ENCODE assay signal across 8 cellular contexts in the genomic region with DNA sequence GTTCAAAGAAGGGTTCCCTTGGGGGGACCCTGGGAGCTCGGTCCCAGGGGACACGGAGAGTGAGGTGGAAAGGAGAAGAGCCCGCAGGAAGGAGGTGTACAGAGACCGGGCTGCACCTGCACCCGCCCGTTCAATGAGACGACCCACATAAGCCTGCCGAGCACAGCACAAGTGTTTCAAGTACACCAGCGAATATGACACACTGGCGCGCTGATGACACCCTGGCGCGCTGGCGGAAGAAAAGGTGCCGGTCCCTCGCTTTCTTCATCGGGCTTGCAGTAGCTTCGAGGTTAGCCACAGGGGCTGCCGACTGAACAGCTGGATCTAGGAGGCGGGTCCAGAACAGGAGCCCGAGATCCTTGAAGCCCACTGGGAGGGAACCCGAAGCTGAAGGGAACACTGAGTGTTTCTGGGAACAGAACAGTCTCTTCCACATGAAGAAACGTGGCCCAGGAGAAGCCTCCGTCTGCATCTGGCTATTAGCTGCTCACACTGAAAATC. TPM values are rescaled to one million over a fixed set of nuclear protein-coding genes. Genes with fewer than 3 reads are reported as not detected.
DNase-seq lines count a peak whose midpoint lies in the region; FAIRE-seq and TF ChIP-seq lines count a peak whose summit lies in the region.

No MANE protein-coding gene starts in this region.

- H3K4me1 ChIP-seq in OCI-LY3 (ENCODE audit: low read length) (peaks cover 19% of the 10 kb centered on the region), H1 (replicated peaks in 1 of 4; ENCODE audit: control insufficient read depth in 3 of 4, insufficient read depth in 4 of 4, low read length in 3 of 4) (peaks cover 0 to 7% (median 4%) of the 10 kb centered on the region in 4 experiments; a peak in 5 of 7 replicates), trophoblast cell (ENCODE audit: control insufficient read depth in 1 of 2, insufficient read depth in 2 of 2, low read length in 2 of 2) (peaks cover 5 to 7% of the 10 kb centered on the region in 2 experiments)

- H4K12ac ChIP-seq in trophoblast cell (ENCODE audit: low read depth, low read length): no peak overlapping the region

- H4K20me1 ChIP-seq in OCI-LY3 (ENCODE audit: insufficient read depth, low read length) (peaks cover 14% of the 10 kb centered on the region), H1 (replicated peaks in 1 of 2; ENCODE audit: control insufficient read depth in 1 of 2, insufficient read depth in 2 of 2, low read length in 2 of 2) (peaks cover 0 to 15% of the 10 kb centered on the region in 2 experiments)

- H4K5ac ChIP-seq in H1 (ENCODE audit: insufficient read length, low read depth, low read length): no peak overlapping the region

- H3K4ac ChIP-seq in H1 (replicated peaks; ENCODE audit: insufficient read length, low read depth, low read length) (no peak overlapping the region), trophoblast cell (ENCODE audit: low read depth, low read length) (peak overlapping the region; percentile 30)

- WGBS in H1 (ENCODE audit: extremely low coverage in 1 of 2, insufficient coverage in 1 of 2, insufficient read length in 1 of 2, insufficient replicate concordance in 2 of 2, low coverage in 1 of 2, low lambda C conversion rate in 2 of 2, missing lambda C conversion rate in 1 of 2), 2 experiments: 93% methylated on average over 23 of the region's 24 CpGs; no CpG with 5 or more reads in 1 of the 2 experiments
- WGBS in trophoblast cell (ENCODE audit: extremely low coverage, insufficient coverage, insufficient read length): no CpG with 5 or more reads among the region's 24 CpGs

- no peak for TF ChIP-seq POLR2A in H1 (IDR thresholded peaks at IDR 0.05; ENCODE audit: control extremely low read depth in 1 of 2, low read depth in 2 of 2, low read length in 2 of 2)

- H2BK12ac ChIP-seq in H1 (ENCODE audit: low read depth, low read length) (no peak overlapping the region), trophoblast cell (ENCODE audit: low read length) (no peak overlapping the region)

- H3K27ac ChIP-seq in OCI-LY3 (ENCODE audit: low read length): no peak overlapping the region
- no peak overlapping the region for H3K27ac ChIP-seq in H1 (ENCODE audit: low read depth, low read length)
- no peak overlapping the region for H3K27ac ChIP-seq in trophoblast cell (ENCODE audit: low read depth, low read length)

- H2BK20ac ChIP-seq in H1 (ENCODE audit: low read length): no peak overlapping the region

- no peak overlapping the region for H3K56ac ChIP-seq in H1 (replicated peaks; ENCODE audit: insufficient read length, low read depth, low read length)

- H2BK5ac ChIP-seq in H1 (ENCODE audit: low read depth, low read length): no peak overlapping the region
- H2BK5ac ChIP-seq in trophoblast cell (ENCODE audit: low read depth, low read length, poor library complexity): no peak overlapping the region

- H2AFZ ChIP-seq in OCI-LY3 (ENCODE audit: low read depth, low read length) (no peak overlapping the region), H1 (ENCODE audit: low read length) (no peak overlapping the region), trophoblast cell (ENCODE audit: insufficient read depth, low read length, poor library complexity) (no peak overlapping the region)

- H3K27me3 ChIP-seq in OCI-LY3 (ENCODE audit: low read depth, low read length) (no peaks in the 10 kb centered on the region), H1 (replicated peaks in 1 of 4; ENCODE audit: control insufficient read depth in 3 of 4, extremely low read depth in 1 of 4, insufficient read depth in 3 of 4, low read length in 3 of 4) (peaks cover 0 to 6% (median 0%) of the 10 kb centered on the region in 4 experiments; a peak in 2 of 7 replicates), trophoblast cell (ENCODE audit: insufficient read depth, low read length) (no peaks in the 10 kb centered on the region)

- peak overlapping the region; percentile 95 for H3K4me3 ChIP-seq in OCI-LY3 (ENCODE audit: low read length)
- H3K4me3 ChIP-seq in H1 (ENCODE audit: extremely low read depth in 1 of 4, insufficient read depth in 2 of 4, low read depth in 3 of 4, low read length in 4 of 4): peak overlapping the region in 2 of 4 experiments; percentile 25 to 57; a peak in 4 of 8 replicates
- no peak overlapping the region for H3K4me3 ChIP-seq in trophoblast cell (ENCODE audit: low read depth, low read length)

- no peak overlapping the region for H2BK120ac ChIP-seq in H1 (replicated peaks; ENCODE audit: low read depth, low read length)
- H2BK120ac ChIP-seq in trophoblast cell (ENCODE audit: insufficient read depth, low read length, poor library complexity): no peak overlapping the region

- H4K8ac ChIP-seq in H1 (ENCODE audit: extremely low read depth, insufficient read depth, low read length): no peak overlapping the region
- no peak overlapping the region for H4K8ac ChIP-seq in trophoblast cell (ENCODE audit: low read depth, low read length)

- CTCF ChIA-PET in H1 (lab: Charles Lee; ENCODE audit: partially characterized antibody): interaction anchor here (0.9 to 3.5 kb wide), 13 partner anchors 10 to 186 kb away, joined by 3 to 24 read pairs (median 4); no protein-coding TSS in a partner anchor

- H3K79me2 ChIP-seq in OCI-LY3 (ENCODE audit: low read length) (peaks cover 51% of the 10 kb centered on the region), H1 (ENCODE audit: control insufficient read depth in 1 of 2, insufficient read depth in 2 of 2, low read length in 2 of 2) (peaks cover 0 to 2% of the 10 kb centered on the region in 2 experiments; a peak in 1 of 4 replicates), trophoblast cell (ENCODE audit: control insufficient read depth, insufficient read depth, low read length, poor library complexity) (peaks cover 6% of the 10 kb centered on the region)

- H3K14ac ChIP-seq in H1 (ENCODE audit: insufficient read length) (no peak overlapping the region), trophoblast cell (ENCODE audit: low read length) (no peak overlapping the region)

- H4K91ac ChIP-seq in H1 (replicated peaks; ENCODE audit: insufficient read length, low read length) (no peak overlapping the region), trophoblast cell (ENCODE audit: low read depth, low read length) (no peak overlapping the region)

- DNase-seq in G401 (ENCODE audit: low spot score): peak; percentile 45
- no peak for DNase-seq in H1 (ENCODE audit: low read depth in 1 of 2, low spot score in 2 of 2)
- DNase-seq in trophoblast cell: peak in 1 of 2 donors; percentile 10
- no peak for DNase-seq in hepatic stellate cell (ENCODE audit: low spot score)
- DNase-seq in NCI-H1105 (lab: John Stamatoyannopoulos, UW): no peak
- no peak for DNase-seq in D341Med (ENCODE audit: low spot score)
- no peak for DNase-seq in NCI-H2107 (lab: John Stamatoyannopoulos, UW)

- POLR2A ChIA-PET in H1 (lab: Charles Lee; ENCODE audit: partially characterized antibody): interaction anchor here (0.6 to 1.4 kb wide), 4 partner anchors 11 to 262 kb away, joined by 3 to 5 read pairs (median 3); no protein-coding TSS in a partner anchor

- H2AK5ac ChIP-seq in H1 (ENCODE audit: low read depth, low read length) (no peak overlapping the region), trophoblast cell (ENCODE audit: low read length) (no peak overlapping the region)

- in situ Hi-C loops in G401 (cut with HindIII; ENCODE audit: low sequenced_read_pairs): no loop called here

- H3K36me3 ChIP-seq in OCI-LY3 (replicated peaks; ENCODE audit: low read depth, low read length) (peaks cover 48% of the 10 kb centered on the region), H1 (ENCODE audit: control insufficient read depth in 2 of 4, insufficient read depth in 4 of 4, low read length in 3 of 4) (peaks cover 0 to 9% (median 0%) of the 10 kb centered on the region in 4 experiments; a peak in 3 of 8 replicates), trophoblast cell (ENCODE audit: control insufficient read depth in 1 of 2, insufficient read depth in 2 of 2, low read length in 2 of 2) (peaks cover 30 to 31% of the 10 kb centered on the region in 2 experiments)

- TF ChIP-seq EP300 in H1 (IDR thresholded peaks at IDR 0.05; ENCODE audit: borderline replicate concordance in 1 of 2, low read depth in 2 of 2, low read length in 2 of 2): no peak

- H3K9ac ChIP-seq in OCI-LY3 (ENCODE audit: low read length) (peak overlapping the region; percentile 95), H1 (replicated peaks in 1 of 4; ENCODE audit: extremely low read depth in 1 of 4, low read depth in 3 of 4, low read length in 3 of 4) (no peak overlapping the region), trophoblast cell (ENCODE audit: low read length) (no peak overlapping the region)

- H3K9me3 ChIP-seq in OCI-LY3 (ENCODE audit: insufficient read depth, low read length) (no peaks in the 10 kb centered on the region), H1 (ENCODE audit: insufficient read depth in 2 of 2, low read depth in 1 of 2, low read length in 1 of 2) (no peaks in the 10 kb centered on the region), trophoblast cell (ENCODE audit: insufficient read depth, low read depth, low read length) (peaks cover 2% of the 10 kb centered on the region)

- H2BK15ac ChIP-seq in H1 (ENCODE audit: low read length): no peak overlapping the region

- H3K23me2 ChIP-seq in H1 (ENCODE audit: low read depth, low read length): peaks cover 7% of the 10 kb centered on the region; the same call in 1 of the 2 replicates

- H3K4me2 ChIP-seq in OCI-LY3 (ENCODE audit: low read length) (peak overlapping the region; percentile 99), H1 (ENCODE audit: insufficient read depth in 1 of 2, low read depth in 2 of 2, low read length in 2 of 2) (peak overlapping the region; percentile 64 to 82), trophoblast cell (ENCODE audit: low read length) (peak overlapping the region; percentile 80)

- no peak overlapping the region for H3K23ac ChIP-seq in H1 (ENCODE audit: insufficient read length)
- H3K23ac ChIP-seq in trophoblast cell (ENCODE audit: low read length): no peak overlapping the region

- H3K79me1 ChIP-seq in H1 (ENCODE audit: low read depth, low read length) (peaks cover 4% of the 10 kb centered on the region), trophoblast cell (ENCODE audit: low read length) (peaks cover 4% of the 10 kb centered on the region)

- H3K18ac ChIP-seq in H1 (ENCODE audit: extremely low read depth, low read length) (no peak overlapping the region), trophoblast cell (ENCODE audit: low read length) (no peak overlapping the region)

- no peak for TF ChIP-seq RAD21 in H1 (IDR thresholded peaks at IDR 0.05 in 1 of 2, conservative IDR thresholded peaks at IDR 0.05 in 1 of 2; ENCODE audit: low read depth in 2 of 2, low read length in 2 of 2)

- TF ChIP-seq CTCF in OCI-LY3 (IDR thresholded peaks at IDR 0.05; ENCODE audit: low read depth, low read length): no peak
- no peak for TF ChIP-seq CTCF in H1 (IDR thresholded peaks at IDR 0.05; ENCODE audit: control extremely low read depth in 1 of 3, insufficient read depth in 1 of 3, low read depth in 1 of 3, low read length in 3 of 3)

- no peak for FAIRE-seq in H1 (lab: Jason Lieb, UNC)

RNA-seq across cellular contexts. Expression of a gene that starts 1.4 kb away (rescaled TPM):
- 47.4 and 58.0 TPM in 2 replicates for total RNA-seq in G401 (2014; rRNA removed; shearing (Covaris generic))
- total RNA-seq in H1 (2021; fragmentation: NEBNext Ultra II Directional; extraction: Animal tissue kit (Norgen Biotek cat#: 25700)): 49.9 and 57.1 TPM in 2 replicates
- polyA plus RNA-seq in H1 (2011; rRNA removed): 33.6 and 46.3 TPM in 2 replicates
- 43.4 TPM for polyA plus RNA-seq in H1 (2011; cell fraction: cytosol; rRNA removed)
- polyA plus RNA-seq in H1 (2011; cell fraction: nucleus; rRNA removed): 231 TPM
- polyA plus RNA-seq in H1 (2012, experiment 1 of 2): 38.8 to 53.8 TPM (median 48.2 TPM) in 4 replicates
- polyA plus RNA-seq in H1 (2012, experiment 2 of 2): 35.0 TPM
- polyA plus RNA-seq in H1 (2013, experiment 1 of 2): 32.9 TPM
- polyA plus RNA-seq in H1 (2013, experiment 2 of 2): 34.5 TPM
- polyA minus RNA-seq in H1 (2011; rRNA and poly(A)+ RNA removed): 43.7 and 44.0 TPM in 2 replicates
- 30.5 TPM for polyA minus RNA-seq in H1 (2011; cell fraction: cytosol; rRNA and poly(A)+ RNA removed)
- polyA minus RNA-seq in H1 (2011; cell fraction: nucleus; rRNA and poly(A)+ RNA removed): 60.0 TPM
- 47.8 and 49.1 TPM in 2 replicates for polyA plus RNA-seq in trophoblast cell (2013)

RNA-seq across cellular contexts. Expression of a gene that starts 47.7 kb away (rescaled TPM):
- total RNA-seq in G401 (2014; rRNA removed; shearing (Covaris generic)): 22.0 and 38.5 TPM in 2 replicates
- 22.2 and 29.6 TPM in 2 replicates for total RNA-seq in H1 (2021; fragmentation: NEBNext Ultra II Directional; extraction: Animal tissue kit (Norgen Biotek cat#: 25700))
- polyA plus RNA-seq in H1 (2011; rRNA removed): 29.6 and 42.5 TPM in 2 replicates
- 41.4 TPM for polyA plus RNA-seq in H1 (2011; cell fraction: cytosol; rRNA removed)
- 213 TPM for polyA plus RNA-seq in H1 (2011; cell fraction: nucleus; rRNA removed)
- 28.3 to 30.2 TPM (median 29.2 TPM) in 4 replicates for polyA plus RNA-seq in H1 (2012, experiment 1 of 2)
- 10.6 TPM for polyA plus RNA-seq in H1 (2012, experiment 2 of 2)
- polyA plus RNA-seq in H1 (2013, experiment 1 of 2): 27.2 TPM
- polyA plus RNA-seq in H1 (2013, experiment 2 of 2): 24.3 TPM
- 21.4 and 22.4 TPM in 2 replicates for polyA minus RNA-seq in H1 (2011; rRNA and poly(A)+ RNA removed)
- 10.3 TPM for polyA minus RNA-seq in H1 (2011; cell fraction: cytosol; rRNA and poly(A)+ RNA removed)
- 30.9 TPM for polyA minus RNA-seq in H1 (2011; cell fraction: nucleus; rRNA and poly(A)+ RNA removed)
- 11.5 and 11.6 TPM in 2 replicates for polyA plus RNA-seq in trophoblast cell (2013)
